10 cellular contexts compared by ENCODE assay signal in the genomic region with DNA sequence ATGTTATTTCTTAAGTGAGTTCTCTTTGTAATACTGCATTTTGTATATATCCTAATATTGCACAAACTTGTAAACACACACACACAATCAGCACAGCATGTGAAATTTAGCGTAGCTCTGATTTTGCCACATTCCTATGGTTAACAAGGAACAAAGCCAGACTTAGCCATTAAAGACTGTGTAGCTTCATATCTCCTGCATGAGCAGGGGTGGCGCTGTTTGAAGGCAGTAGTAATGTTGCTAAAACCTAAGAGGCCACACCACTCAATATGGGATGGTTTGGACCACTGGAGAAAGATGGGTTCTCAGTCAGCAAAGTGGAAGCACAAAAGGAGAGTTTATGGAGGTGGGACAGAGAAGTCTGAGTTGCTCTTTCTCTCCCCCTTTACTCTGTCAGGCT.
A peak's percentile ranks its signal among the peaks of the same experiment; 100 is the strongest.
DNase-seq lines count a peak whose midpoint lies in the region; ATAC-seq and TF ChIP-seq lines count a peak whose summit lies in the region.
"Had no signal": no experiment of that assay in that cellular context is flagged by ENCODE, and none has a peak within 500 bp of the region (broad histone marks: within the 10 kb centered on the region; RNA-seq: fewer than 3 reads in every experiment).

No MANE protein-coding gene starts in this region.

- POLR2A ChIA-PET in CD4-positive, alpha-beta T cell (lab: Charles Lee) = no interaction called here

- CTCF ChIA-PET in CD4-positive, alpha-beta T cell (lab: Charles Lee) = no interaction called here

- DNase-seq in G401 (ENCODE audit: low spot score) (peak; percentile 7), SK-N-DZ (ENCODE audit: low spot score) (peak; percentile 17), kidney tubule cell (ENCODE audit: low spot score) (peak; percentile 35), vagina (ENCODE audit: extremely low spot score in 2 of 2) (no peak)
- DNase-seq in CD4-positive, alpha-beta T cell = no peak
- DNase-seq: activated naive CD4-positive, alpha-beta T cell treated with anti-CD3 and anti-CD28 coated beads for 36 hours; NCI-H510A treated with DMSO at 0.1 percent for 48 hours had no signal

- H3K36me3 Mint-ChIP-seq in CD4-positive, alpha-beta T cell (ENCODE audit: low read depth) = no peaks in the 10 kb centered on the region

- ATAC-seq in HG02759 (IDR thresholded peaks at IDR 0.05; ENCODE audit: unreplicated experiment) (peak; percentile 65), GM19395 (IDR thresholded peaks at IDR 0.05; ENCODE audit: unreplicated experiment) (no peak), HG02852 (IDR thresholded peaks at IDR 0.05; ENCODE audit: unreplicated experiment) (no peak)
- ATAC-seq in CD4-positive, alpha-beta T cell (ENCODE audit: poor library complexity) = no peak

- TF ChIP-seq CTCF in vagina (IDR thresholded peaks at IDR 0.05) = no peak
- no peak for TF ChIP-seq CTCF in CD4-positive, alpha-beta T cell (IDR thresholded peaks at IDR 0.05)

- no peak for TF ChIP-seq POLR2A in vagina (IDR thresholded peaks at IDR 0.05)

- no peak overlapping the region for H3K27ac ChIP-seq in vagina
- H3K27ac ChIP-seq in CD4-positive, alpha-beta T cell (ENCODE audit: low read depth, low read length) = no peak overlapping the region

- no peaks in the 10 kb centered on the region for H3K9me3 Mint-ChIP-seq in CD4-positive, alpha-beta T cell
- H3K9me3 Mint-ChIP-seq: activated naive CD4-positive, alpha-beta T cell treated with anti-CD3 and anti-CD28 coated beads for 36 hours had no signal

- intact Hi-C loops in vagina (cut with DNase I) = no loop called here
- intact Hi-C loops in CD4-positive, alpha-beta T cell (cut with DNase I, micrococcal nuclease) = no loop called here

- H3K4me1 Mint-ChIP-seq in CD4-positive, alpha-beta T cell (ENCODE audit: low read depth) = no peaks in the 10 kb centered on the region

- H3K27ac Mint-ChIP-seq in CD4-positive, alpha-beta T cell = no peak overlapping the region
- H3K27ac Mint-ChIP-seq: activated naive CD4-positive, alpha-beta T cell treated with anti-CD3 and anti-CD28 coated beads for 36 hours had no signal

- no peaks in the 10 kb centered on the region for H3K9me3 ChIP-seq in vagina
- H3K9me3 ChIP-seq in CD4-positive, alpha-beta T cell (ENCODE audit: control insufficient read depth, low read length) = no peaks in the 10 kb centered on the region

- no peaks in the 10 kb centered on the region for H3K36me3 ChIP-seq in vagina

- H3K27me3 Mint-ChIP-seq in CD4-positive, alpha-beta T cell = no peaks in the 10 kb centered on the region

- in situ Hi-C loops in G401 (cut with HindIII; ENCODE audit: low sequenced_read_pairs) = no loop called here

- no peaks in the 10 kb centered on the region for H3K4me1 ChIP-seq in vagina

- no peaks in the 10 kb centered on the region for H3K27me3 ChIP-seq in vagina
- no peaks in the 10 kb centered on the region for H3K27me3 ChIP-seq in CD4-positive, alpha-beta T cell (ENCODE audit: control insufficient read depth, insufficient read depth, low read length)

- H3K4me3 ChIP-seq in vagina = no peak overlapping the region

- no peak overlapping the region for H3K4me3 Mint-ChIP-seq in CD4-positive, alpha-beta T cell
- H3K4me3 Mint-ChIP-seq: activated naive CD4-positive, alpha-beta T cell treated with anti-CD3 and anti-CD28 coated beads for 36 hours had no signal

Comparison
In these comparisons a context has a peak if more than half of its experiments do, and no peak if none do; other contexts are left out.
1. DNase-seq: peak in G401 (single experiment), SK-N-DZ (single experiment) and kidney tubule cell (single experiment); none in vagina (0 of 2) and CD4-positive, alpha-beta T cell (0 of 10).